Comparison of ENCODE assay signal across 9 cellular contexts in genomic region chr13:44331912-44332840, GRCh38. TPM values are rescaled to one million over a fixed set of nuclear protein-coding genes. Genes with fewer than 3 reads are reported as not detected.
DNase-seq lines count a peak whose midpoint lies in the region; ATAC-seq and TF ChIP-seq lines count a peak whose summit lies in the region.
"Had no signal": no experiment of that assay in that cellular context is flagged by ENCODE, and none has a peak within 500 bp of the region (broad histone marks: within the 10 kb centered on the region; RNA-seq: fewer than 3 reads in every experiment).

No MANE protein-coding gene starts in this region.

- no TSS peak for BruUV-seq in Calu3 (replicated peaks; lab: Mats Ljungman, UMichigan)

- no peak for TF ChIP-seq POLR2A in gastrocnemius medialis (IDR thresholded peaks at IDR 0.05)

- peak; percentile 76 for ATAC-seq in Right ventricle myocardium inferior
- peak; percentile 29 to 66 for ATAC-seq in gastrocnemius medialis
- ATAC-seq in HG03025 (IDR thresholded peaks at IDR 0.05; ENCODE audit: low FRiP score, unreplicated experiment): no peak
- ATAC-seq in GM21619 (IDR thresholded peaks at IDR 0.05; ENCODE audit: unreplicated experiment): no peak

- DNase-seq in HCEC 1CT (peak; percentile 22), SK-N-MC (ENCODE audit: low read depth, low spot score) (peak; percentile 84), Right ventricle myocardium inferior (ENCODE audit: missing footprints) (peak; percentile 69), gastrocnemius medialis (peak in 1 of 2 donors; percentile 42), activated T-cell treated with anti-CD3 and anti-CD28 coated beads for 4 hours (no peak), Calu3 (no peak)

- H3K9me3 ChIP-seq in SK-N-MC (ENCODE audit: low read depth, low read length) (no peaks in the 10 kb centered on the region), gastrocnemius medialis (no peaks in the 10 kb centered on the region)

- CTCF ChIA-PET in Calu3 (lab: Charles Lee): no interaction called here

- peaks cover 5% of the 10 kb centered on the region for H3K9me3 Mint-ChIP-seq in Calu3 (ENCODE audit: low read depth, unreplicated experiment)

- H3K27ac Mint-ChIP-seq in Calu3 (ENCODE audit: unreplicated experiment): no peak overlapping the region

- no peak overlapping the region for H3K4me3 Mint-ChIP-seq in Calu3 (ENCODE audit: low read depth, unreplicated experiment)

- H3K4me1 ChIP-seq in gastrocnemius medialis: peaks cover 7 to 11% of the 10 kb centered on the region in 2 donors

- H3K9ac ChIP-seq in SK-N-MC (ENCODE audit: insufficient read length): peak overlapping the region; percentile 52

- intact Hi-C loops in Right ventricle myocardium inferior (cut with DNase I) (no loop called here), gastrocnemius medialis (cut with DNase I; ENCODE audit: low total_unique reads) (loop anchor here (5.0 kb wide), 1 partner anchor 50 kb away; no protein-coding TSS in a partner anchor), Calu3 (cut with micrococcal nuclease; ENCODE audit: unreplicated experiment) (no loop called here)

- H3K4me3 ChIP-seq in SK-N-MC (peak overlapping the region; percentile 73), gastrocnemius medialis (no peak overlapping the region)

- no peaks in the 10 kb centered on the region for H3K27me3 Mint-ChIP-seq in Calu3 (ENCODE audit: unreplicated experiment)

- H3K36me3 Mint-ChIP-seq in Calu3 (ENCODE audit: insufficient read depth, unreplicated experiment): no peaks in the 10 kb centered on the region

- TF ChIP-seq CTCF in gastrocnemius medialis (IDR thresholded peaks at IDR 0.05 in 4 of 5, conservative IDR thresholded peaks at IDR 0.05 in 1 of 5): no peak
- TF ChIP-seq CTCF in Calu3 (IDR thresholded peaks at IDR 0.05; ENCODE audit: unreplicated experiment): no peak

- no peaks in the 10 kb centered on the region for H3K4me1 Mint-ChIP-seq in Calu3 (ENCODE audit: low read depth, unreplicated experiment)

- in situ Hi-C loops in gastrocnemius medialis (cut with MboI; ENCODE audit: low sequenced_read_pairs in 4 of 4): no loop called here

- peak overlapping the region; percentile 97 for H3K27ac ChIP-seq in SK-N-MC
- H3K27ac ChIP-seq in gastrocnemius medialis: peak overlapping the region; percentile 32 to 51 (median 44)
- H3K27ac ChIP-seq: epithelial cell of prostate had no signal

- H3K27me3 ChIP-seq in gastrocnemius medialis: no peaks in the 10 kb centered on the region

- H3K36me3 ChIP-seq in SK-N-MC (ENCODE audit: insufficient read depth, low read length): no peaks in the 10 kb centered on the region
- H3K36me3 ChIP-seq in gastrocnemius medialis: no peaks in the 10 kb centered on the region

RNA-seq across cellular contexts. Expression of gene SERP2, which starts 41.4 kb away (rescaled TPM):
- total RNA-seq in Right ventricle myocardium inferior (15.7 TPM), gastrocnemius medialis (1 to 10 TPM in 3 of 4 donors, under 1 TPM in 1; 0.76 to 3.7 (median 1.7) TPM), Calu3 (2022) (not detected in 2 replicates)

Comparison
In these comparisons a context has a peak if more than half of its experiments do, and no peak if none do; other contexts are left out.
1. DNase-seq: peak in HCEC 1CT (single experiment), SK-N-MC (single experiment) and Right ventricle myocardium inferior (single experiment); none in activated T-cell treated with anti-CD3 and anti-CD28 coated beads for 4 hours (single experiment) and Calu3 (single experiment).
2. ATAC-seq: peak in Right ventricle myocardium inferior (single experiment) and gastrocnemius medialis (2 of 2); none in HG03025 (single experiment) and GM21619 (single experiment).